14 cellular contexts compared by ENCODE assay signal in the genomic region with DNA sequence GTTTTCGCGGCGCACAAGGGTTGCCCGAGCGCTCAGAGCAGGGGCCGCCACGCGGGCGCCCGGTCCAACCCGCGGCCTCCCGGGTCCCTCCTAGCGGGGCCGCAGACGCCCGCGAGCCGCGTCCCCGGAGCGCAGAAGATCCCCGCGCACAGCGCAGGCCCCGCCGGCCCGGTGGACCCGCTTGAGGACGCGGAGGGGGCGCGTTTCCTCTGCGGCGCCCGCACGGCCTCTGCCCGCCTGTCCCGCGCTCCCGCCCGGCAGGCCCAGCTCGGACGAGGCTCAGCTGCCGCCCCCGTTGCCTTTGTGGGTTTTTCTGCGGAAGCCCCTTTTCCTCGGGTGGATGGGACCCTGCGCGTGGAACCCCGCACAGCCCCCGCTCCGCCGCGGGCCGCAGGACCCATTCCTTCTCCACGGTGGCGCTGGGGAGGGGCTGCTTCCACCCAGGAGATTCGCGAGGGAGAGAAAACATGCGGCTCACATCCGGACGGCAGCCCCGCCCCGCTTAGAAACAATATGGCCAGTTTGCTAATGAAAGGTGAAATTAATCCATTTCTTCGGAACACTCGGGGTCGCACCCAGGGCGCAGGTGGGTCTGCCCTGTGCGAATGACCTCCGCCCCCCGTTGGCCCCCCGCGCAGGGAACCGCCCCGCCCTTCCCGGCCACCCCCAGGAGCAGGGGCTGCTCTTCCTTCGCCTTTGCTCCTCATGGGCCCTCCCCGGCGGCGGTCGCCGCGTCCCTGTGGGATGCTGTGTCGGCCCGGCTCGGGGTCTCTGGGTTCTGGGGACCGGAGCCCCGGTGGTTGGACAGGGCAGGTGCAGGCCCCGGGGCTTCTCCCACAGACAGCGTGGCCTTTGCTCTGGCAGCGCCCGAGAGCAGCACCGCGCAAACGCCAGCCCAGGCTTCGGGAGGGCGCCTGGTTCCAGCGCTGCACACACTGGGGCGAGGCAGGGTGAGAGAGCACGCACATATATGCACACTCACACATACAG. TPM values are rescaled to one million over a fixed set of nuclear protein-coding genes. Genes with fewer than 3 reads are reported as not detected.
DNase-seq lines count a peak whose midpoint lies in the region; TF ChIP-seq lines count a peak whose summit lies in the region.
"Had no signal": no experiment of that assay in that cellular context is flagged by ENCODE, and none has a peak within 500 bp of the region (broad histone marks: within the 10 kb centered on the region; RNA-seq: fewer than 3 reads in every experiment).

No MANE protein-coding gene starts in this region.

- no peaks in the 10 kb centered on the region for H3K4me1 ChIP-seq in parathyroid adenoma
- H3K4me1 ChIP-seq in colonic mucosa: no peaks in the 10 kb centered on the region

- H3K9ac ChIP-seq in parathyroid adenoma (no peak overlapping the region), colonic mucosa (ENCODE audit: low read depth in 2 of 2, low read length in 2 of 2) (no peak overlapping the region)

- H3K79me2 ChIP-seq in parathyroid adenoma: no peaks in the 10 kb centered on the region

- H3K27me3 ChIP-seq in parathyroid adenoma (ENCODE audit: control insufficient read depth, insufficient read depth, low read length) (no peaks in the 10 kb centered on the region), colonic mucosa (peaks cover 12% of the 10 kb centered on the region)

- H2AFZ ChIP-seq in parathyroid adenoma: no peak overlapping the region

- H3K27ac Mint-ChIP-seq in glutamatergic neuron (ENCODE audit: unreplicated experiment): no peak overlapping the region
- H3K27ac Mint-ChIP-seq: CD4-positive, alpha-beta T cell had no signal

- CTCF ChIA-PET in RWPE1 (lab: Yijun Ruan, JAX): no interaction called here

- peaks cover 16% of the 10 kb centered on the region for H3K4me1 Mint-ChIP-seq in glutamatergic neuron (ENCODE audit: low read depth, unreplicated experiment)

- POLR2A ChIA-PET in RWPE1 (lab: Yijun Ruan, JAX; ENCODE audit: low non-redundant PET): no interaction called here

- H3K27ac ChIP-seq in RWPE1 (no peak overlapping the region), parathyroid adenoma (no peak overlapping the region), colonic mucosa (no peak overlapping the region)
- H3K27ac ChIP-seq: brain microvascular endothelial cell had no signal

- H3K4me3 Mint-ChIP-seq in glutamatergic neuron (ENCODE audit: unreplicated experiment): no peak overlapping the region
- H3K4me3 Mint-ChIP-seq: CD4-positive, alpha-beta T cell had no signal

- H3K4me3 ChIP-seq in AG10803 (ENCODE audit: low read length) (peak overlapping the region; percentile 12), parathyroid adenoma (ENCODE audit: low read depth, low read length) (peak overlapping the region; percentile 11), colonic mucosa (no peak overlapping the region)
- H3K4me3 ChIP-seq: lung had no signal

- peak overlapping the region; percentile 49 for H3K4me2 ChIP-seq in parathyroid adenoma (ENCODE audit: low read length)

- H3K9me3 ChIP-seq in parathyroid adenoma (ENCODE audit: control insufficient read depth, low read length): no peaks in the 10 kb centered on the region
- H3K9me3 ChIP-seq in colonic mucosa: no peaks in the 10 kb centered on the region

- DNase-seq in AG10803 (ENCODE audit: low read depth) (no peak), RWPE1 (ENCODE audit: low spot score) (peak; percentile 23), glutamatergic neuron (peak; percentile 57), NCI-H2081 treated with DMSO at 0.1 percent for 48 hours (lab: John Stamatoyannopoulos, UW) (no peak), colonic mucosa (no peak), HCEC 1CT (no peak)
- DNase-seq in stimulated activated CD4-positive, alpha-beta T cell treated with anti-CD3 and anti-CD28 coated beads, Interleukin-2, amount 100 ng/mL, for 24 hours: no peak
- DNase-seq: brain microvascular endothelial cell, NCI-H1105, NCI-H526 treated with DMSO at 0.1 percent for 48 hours, SIG-M5 had no signal

- peaks cover 13% of the 10 kb centered on the region for H3K9me3 Mint-ChIP-seq in glutamatergic neuron (ENCODE audit: unreplicated experiment)
- H3K9me3 Mint-ChIP-seq: CD4-positive, alpha-beta T cell had no signal

- H3K36me3 Mint-ChIP-seq in glutamatergic neuron (ENCODE audit: unreplicated experiment): no peaks in the 10 kb centered on the region

- intact Hi-C loops in colonic mucosa (cut with DNase I): no loop called here

- H3K27me3 Mint-ChIP-seq in glutamatergic neuron (ENCODE audit: unreplicated experiment): peaks cover 21% of the 10 kb centered on the region

- TF ChIP-seq CTCF in AG10803 (conservative IDR thresholded peaks at IDR 0.05; ENCODE audit: low read length) (no peak), RWPE1 (conservative IDR thresholded peaks at IDR 0.05; ENCODE audit: low read depth) (no peak), glutamatergic neuron (IDR thresholded peaks at IDR 0.05; ENCODE audit: partially characterized antibody, unreplicated experiment) (peak; percentile 50), parathyroid adenoma (IDR thresholded peaks at IDR 0.05) (no peak), colonic mucosa (IDR thresholded peaks at IDR 0.05) (no peak)

- H3K36me3 ChIP-seq in parathyroid adenoma (ENCODE audit: control insufficient read depth, insufficient read depth, low read length) (no peaks in the 10 kb centered on the region), colonic mucosa (no peaks in the 10 kb centered on the region)
- H3K36me3 ChIP-seq: brain microvascular endothelial cell had no signal

RNA-seq across cellular contexts. Expression of gene KCNG2, which starts 9.3 kb away (rescaled TPM):
- total RNA-seq in glutamatergic neuron (ENCODE audit: unreplicated experiment): 1.6 TPM
- total RNA-seq in colonic mucosa: under 1 TPM in 1 of 2 donors, not detected in 1; 0.32 TPM
- total RNA-seq: CD4-positive, alpha-beta T cell had no signal

Comparison
In these comparisons a context has a peak if more than half of its experiments do, and no peak if none do; other contexts are left out.
1. DNase-seq: peak in RWPE1 (single experiment) and glutamatergic neuron (single experiment); none in AG10803 (single experiment), NCI-H2081 treated with DMSO at 0.1 percent for 48 hours (single experiment), colonic mucosa (single experiment), stimulated activated CD4-positive, alpha-beta T cell treated with anti-CD3 and anti-CD28 coated beads, Interleukin-2, amount 100 ng/mL, for 24 hours (0 of 2) and HCEC 1CT (single experiment).